ENCODE assay signal across 24 cellular contexts in the genomic region with DNA sequence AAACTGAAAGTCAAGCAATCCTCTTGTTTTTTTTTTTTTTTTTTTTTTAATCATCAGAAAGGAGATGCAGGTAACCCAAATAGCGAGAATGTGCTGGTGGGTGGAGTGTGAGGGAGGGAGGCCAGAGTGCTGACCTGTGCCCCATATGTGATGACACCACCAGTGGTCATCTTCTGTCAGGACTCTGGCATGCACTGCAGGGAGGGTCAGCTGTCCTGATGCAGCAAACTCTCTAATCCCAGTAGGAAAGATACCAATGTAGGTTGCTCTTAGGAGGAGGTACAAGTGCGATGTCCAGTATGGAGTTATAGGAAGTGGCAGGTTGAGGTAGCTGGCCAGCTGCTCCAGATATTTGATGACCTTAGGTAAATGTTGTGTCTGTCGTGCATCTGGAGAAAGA. TPM values are rescaled to one million over a fixed set of nuclear protein-coding genes. Genes with fewer than 3 reads are reported as not detected.
A peak's percentile ranks its signal among the peaks of the same experiment; 100 is the strongest.
DNase-seq lines count a peak whose midpoint lies in the region; ATAC-seq, FAIRE-seq and TF ChIP-seq lines count a peak whose summit lies in the region.
"Had no signal": no experiment of that assay in that cellular context is flagged by ENCODE, and none has a peak within 500 bp of the region (broad histone marks: within the 10 kb centered on the region; RNA-seq: fewer than 3 reads in every experiment).

No MANE protein-coding gene starts in this region.

- DNase-seq in EH (ENCODE audit: low read depth), result peak; percentile 8
- DNase-seq in IMR-90, result peak; percentile 10
- no peak for DNase-seq in H1 (ENCODE audit: low read depth in 1 of 2, low spot score in 2 of 2)
- peak; percentile 6 to 29 for DNase-seq in trophoblast cell
- no peak for DNase-seq in HuH-7.5 (ENCODE audit: low spot score)
- DNase-seq in smooth muscle cell (lab: John Stamatoyannopoulos, UW; ENCODE audit: unreplicated experiment), result no peak
- no peak for DNase-seq in transverse colon
- DNase-seq: ACHN, DMS 273 treated with DMSO at 0.1 percent for 48 hours, DND-41, GF-D8, Karpas-422, NCI-H1092 treated with DMSO at 0.1 percent for 48 hours, NCI-H1694, NCI-H2081 treated with DMSO at 0.1 percent for 48 hours, NCI-H446 treated with DMSO at 0.1 percent for 48 hours, NCI-H69, SHP77 treated with DMSO at 0.1 percent for 48 hours, SK-N-SH, T-cell had no signal

- no peak for TF ChIP-seq RAD21 in IMR-90 (IDR thresholded peaks at IDR 0.05; ENCODE audit: low read length)
- TF ChIP-seq RAD21 in H1 (IDR thresholded peaks at IDR 0.05 in 1 of 2, conservative IDR thresholded peaks at IDR 0.05 in 1 of 2; ENCODE audit: low read depth in 2 of 2, low read length in 2 of 2), result no peak

- H3K4me2 ChIP-seq in IMR-90 (ENCODE audit: low read depth, low read length) (no peak overlapping the region), H1 (ENCODE audit: insufficient read depth in 1 of 2, low read depth in 2 of 2, low read length in 2 of 2) (no peak overlapping the region), trophoblast cell (ENCODE audit: low read length) (no peak overlapping the region), smooth muscle cell (no peak overlapping the region)
- H3K4me2 ChIP-seq: GM23338, SK-N-SH had no signal

- H3K79me2 ChIP-seq in H1 (ENCODE audit: control insufficient read depth in 1 of 2, insufficient read depth in 2 of 2, low read length in 2 of 2), result no peaks in the 10 kb centered on the region
- no peaks in the 10 kb centered on the region for H3K79me2 ChIP-seq in trophoblast cell (ENCODE audit: control insufficient read depth, insufficient read depth, low read length, poor library complexity)
- H3K79me2 ChIP-seq in smooth muscle cell (ENCODE audit: low read depth), result no peaks in the 10 kb centered on the region

- H2BK12ac ChIP-seq in H1 (ENCODE audit: low read depth, low read length) (0 out of 2 replicates have a peak overlapping the region, but pooled peaks have one; percentile 2), trophoblast cell (ENCODE audit: low read length) (no peak overlapping the region)

- H3K27me3 ChIP-seq in IMR-90 (ENCODE audit: control insufficient read depth, insufficient read depth, low read length), result peaks cover 3% of the 10 kb centered on the region
- H3K27me3 ChIP-seq in H1 (replicated peaks in 1 of 4; ENCODE audit: control insufficient read depth in 3 of 4, extremely low read depth in 1 of 4, insufficient read depth in 3 of 4, low read length in 3 of 4), result no peaks in the 10 kb centered on the region
- H3K27me3 ChIP-seq in trophoblast cell (ENCODE audit: insufficient read depth, low read length), result no peaks in the 10 kb centered on the region
- H3K27me3 ChIP-seq in smooth muscle cell (ENCODE audit: low read depth), result no peaks in the 10 kb centered on the region
- no peaks in the 10 kb centered on the region for H3K27me3 ChIP-seq in transverse colon

- H3K14ac ChIP-seq in IMR-90 (replicated peaks; ENCODE audit: low read depth, low read length) (peak overlapping the region; percentile 7), H1 (ENCODE audit: insufficient read length) (no peak overlapping the region), trophoblast cell (ENCODE audit: low read length) (no peak overlapping the region)

- FAIRE-seq in H1 (lab: Jason Lieb, UNC), result no peak

- no peak overlapping the region for H4K12ac ChIP-seq in trophoblast cell (ENCODE audit: low read depth, low read length)

- H2AK5ac ChIP-seq in IMR-90 (ENCODE audit: low read depth, low read length), result peak overlapping the region; percentile 46
- peak overlapping the region; percentile 88; the same call in 1 of the 2 replicates for H2AK5ac ChIP-seq in H1 (ENCODE audit: low read depth, low read length)
- H2AK5ac ChIP-seq in trophoblast cell (ENCODE audit: low read length), result no peak overlapping the region

- H2AFZ ChIP-seq in IMR-90 (replicated peaks; ENCODE audit: low read length, poor library complexity), result peak overlapping the region; percentile 48
- H2AFZ ChIP-seq in H1 (ENCODE audit: low read length), result no peak overlapping the region
- no peak overlapping the region for H2AFZ ChIP-seq in trophoblast cell (ENCODE audit: insufficient read depth, low read length, poor library complexity)
- no peak overlapping the region for H2AFZ ChIP-seq in smooth muscle cell (ENCODE audit: low read depth)
- H2AFZ ChIP-seq: GM23338 had no signal

- H4K91ac ChIP-seq in IMR-90 (ENCODE audit: insufficient read depth, low read depth, low read length) (no peak overlapping the region), H1 (replicated peaks; ENCODE audit: insufficient read length, low read length) (no peak overlapping the region), trophoblast cell (ENCODE audit: low read depth, low read length) (no peak overlapping the region)

- TF ChIP-seq POLR2A in IMR-90 (IDR thresholded peaks at IDR 0.05; ENCODE audit: low read depth, low read length) (no peak), H1 (IDR thresholded peaks at IDR 0.05; ENCODE audit: control extremely low read depth in 1 of 2, low read depth in 2 of 2, low read length in 2 of 2) (no peak), transverse colon (IDR thresholded peaks at IDR 0.05) (no peak)

- WGBS in IMR-90 (ENCODE audit: extremely low coverage in 2 of 2, insufficient read length in 1 of 2), 2 experiments, result 100% methylated on average over 1 of the region's 3 CpGs; no CpG with 5 or more reads in 1 of the 2 experiments
- 96% methylated on average over 3 of the region's 3 CpGs; no CpG with 5 or more reads in 1 of the 2 experiments for WGBS in H1 (ENCODE audit: extremely low coverage in 1 of 2, insufficient coverage in 1 of 2, insufficient read length in 1 of 2, insufficient replicate concordance in 2 of 2, low coverage in 1 of 2, low lambda C conversion rate in 2 of 2, missing lambda C conversion rate in 1 of 2), 2 experiments
- no CpG with 5 or more reads among the region's 3 CpGs for WGBS in trophoblast cell (ENCODE audit: extremely low coverage, insufficient coverage, insufficient read length)
- 93% methylated on average over 3 of the region's 3 CpGs for WGBS in smooth muscle cell (ENCODE audit: low lambda C conversion rate)
- 89% methylated on average over 3 of the region's 3 CpGs; no CpG with 5 or more reads in 1 of the 2 donors for WGBS in transverse colon (ENCODE audit: low coverage in 1 of 2), 2 donors

- dilution Hi-C loops in IMR-90 (cut with HindIII; ENCODE audit: low sequenced_read_pairs, unreplicated experiment), result no loop called here

- H3K9ac ChIP-seq in IMR-90 (ENCODE audit: low read depth, low read length) (no peak overlapping the region), H1 (replicated peaks in 1 of 4; ENCODE audit: extremely low read depth in 1 of 4, low read depth in 3 of 4, low read length in 3 of 4) (no peak overlapping the region), trophoblast cell (ENCODE audit: low read length) (no peak overlapping the region), smooth muscle cell (ENCODE audit: low read depth) (no peak overlapping the region)
- H3K9ac ChIP-seq: SK-N-SH had no signal

- H3K4me3 ChIP-seq in IMR-90 (ENCODE audit: insufficient read depth, low read depth, low read length) (no peak overlapping the region), H1 (ENCODE audit: extremely low read depth in 1 of 4, insufficient read depth in 2 of 4, low read depth in 3 of 4, low read length in 4 of 4) (no peak overlapping the region), trophoblast cell (ENCODE audit: low read depth, low read length) (no peak overlapping the region), smooth muscle cell (no peak overlapping the region), transverse colon (no peak overlapping the region)
- H3K4me3 ChIP-seq: GM23338 had no signal

- POLR2A ChIA-PET in IMR-90 (lab: Charles Lee; ENCODE audit: unreplicated experiment), result no interaction called here
- POLR2A ChIA-PET in H1 (lab: Charles Lee; ENCODE audit: partially characterized antibody), result no interaction called here

- H3K23ac ChIP-seq in IMR-90 (ENCODE audit: low read depth, low read length) (0 out of 2 replicates have a peak overlapping the region, but pooled peaks have one; percentile 26), H1 (ENCODE audit: insufficient read length) (no peak overlapping the region), trophoblast cell (ENCODE audit: low read length) (peak overlapping the region; percentile 27)

- H4K5ac ChIP-seq in IMR-90 (ENCODE audit: low read depth, low read length) (no peak overlapping the region), H1 (ENCODE audit: insufficient read length, low read depth, low read length) (no peak overlapping the region)

- no peaks in the 10 kb centered on the region for H3K23me2 ChIP-seq in H1 (ENCODE audit: low read depth, low read length)

- BruUV-seq in IMR-90 (replicated peaks; lab: Mats Ljungman, UMichigan), result no TSS peak

- no peak for ATAC-seq in IMR-90 (ENCODE audit: low read depth)
- ATAC-seq in HG02571 (IDR thresholded peaks at IDR 0.05; ENCODE audit: unreplicated experiment), result no peak
- ATAC-seq: GM23338, T-cell had no signal

- H2BK5ac ChIP-seq in IMR-90 (ENCODE audit: low read depth, low read length, poor library complexity, severe bottlenecking) (no peak overlapping the region), H1 (ENCODE audit: low read depth, low read length) (no peak overlapping the region), trophoblast cell (ENCODE audit: low read depth, low read length, poor library complexity) (no peak overlapping the region)

- H2BK15ac ChIP-seq in IMR-90 (ENCODE audit: low read depth, low read length) (peak overlapping the region; percentile 59; the same call in 1 of the 3 replicates), H1 (ENCODE audit: low read length) (no peak overlapping the region)

- peaks cover 5% of the 10 kb centered on the region for H3F3A ChIP-seq in smooth muscle cell (ENCODE audit: low read depth)

- peaks cover 11% of the 10 kb centered on the region for H3K4me1 ChIP-seq in IMR-90 (ENCODE audit: control insufficient read depth, insufficient read depth, low read length)
- peaks cover 0 to 8% (median 2%) of the 10 kb centered on the region in 4 experiments; a peak in 4 of 7 replicates for H3K4me1 ChIP-seq in H1 (replicated peaks in 1 of 4; ENCODE audit: control insufficient read depth in 3 of 4, insufficient read depth in 4 of 4, low read length in 3 of 4)
- peaks cover 0 to 8% of the 10 kb centered on the region in 2 experiments for H3K4me1 ChIP-seq in trophoblast cell (ENCODE audit: control insufficient read depth in 1 of 2, insufficient read depth in 2 of 2, low read length in 2 of 2)
- H3K4me1 ChIP-seq in smooth muscle cell (ENCODE audit: low read depth), result peaks cover 8% of the 10 kb centered on the region
- no peaks in the 10 kb centered on the region for H3K4me1 ChIP-seq in transverse colon

- TF ChIP-seq EP300 in H1 (IDR thresholded peaks at IDR 0.05; ENCODE audit: borderline replicate concordance in 1 of 2, low read depth in 2 of 2, low read length in 2 of 2), result no peak
- TF ChIP-seq EP300 in transverse colon (IDR thresholded peaks at IDR 0.05; ENCODE audit: low read depth), result no peak

- H3K27ac ChIP-seq in IMR-90 (ENCODE audit: insufficient read depth, low read length) (no peak overlapping the region), H1 (ENCODE audit: low read depth, low read length) (no peak overlapping the region), trophoblast cell (ENCODE audit: low read depth, low read length) (no peak overlapping the region), smooth muscle cell (ENCODE audit: low read depth) (no peak overlapping the region), transverse colon (no peak overlapping the region)
- H3K27ac ChIP-seq: C4-2B had no signal

- intact Hi-C loops in IMR-90 (cut with micrococcal nuclease) (no loop called here), transverse colon (cut with DNase I; ENCODE audit: low total_unique reads) (no loop called here)

- H3K36me3 ChIP-seq in IMR-90 (ENCODE audit: control insufficient read depth, insufficient read depth, low read length), result no peaks in the 10 kb centered on the region
- H3K36me3 ChIP-seq in H1 (ENCODE audit: control insufficient read depth in 2 of 4, insufficient read depth in 4 of 4, low read length in 3 of 4), result no peaks in the 10 kb centered on the region
- H3K36me3 ChIP-seq in trophoblast cell (ENCODE audit: control insufficient read depth in 1 of 2, insufficient read depth in 2 of 2, low read length in 2 of 2), result no peaks in the 10 kb centered on the region
- no peaks in the 10 kb centered on the region for H3K36me3 ChIP-seq in smooth muscle cell (ENCODE audit: low read depth)
- H3K36me3 ChIP-seq in transverse colon, result no peaks in the 10 kb centered on the region

- peaks cover 12% of the 10 kb centered on the region for H3K9me1 ChIP-seq in IMR-90 (ENCODE audit: insufficient read depth, low read length)

- H3K79me1 ChIP-seq in IMR-90 (ENCODE audit: low read depth in 1 of 2, low read length in 2 of 2) (no peaks in the 10 kb centered on the region), H1 (ENCODE audit: low read depth, low read length) (no peaks in the 10 kb centered on the region), trophoblast cell (ENCODE audit: low read length) (no peaks in the 10 kb centered on the region)

- H3K4ac ChIP-seq in IMR-90 (ENCODE audit: low read depth, low read length) (no peak overlapping the region; the same call in 1 of the 2 replicates), H1 (replicated peaks; ENCODE audit: insufficient read length, low read depth, low read length) (no peak overlapping the region), trophoblast cell (ENCODE audit: low read depth, low read length) (no peak overlapping the region)

- H3K56ac ChIP-seq in IMR-90 (ENCODE audit: extremely low read depth, insufficient read depth, low read length) (no peak overlapping the region), H1 (replicated peaks; ENCODE audit: insufficient read length, low read depth, low read length) (no peak overlapping the region)

- H3K9me3 ChIP-seq in IMR-90 (ENCODE audit: control insufficient read depth, insufficient read depth, low read length) (no peaks in the 10 kb centered on the region), H1 (ENCODE audit: insufficient read depth in 2 of 2, low read depth in 1 of 2, low read length in 1 of 2) (no peaks in the 10 kb centered on the region), trophoblast cell (ENCODE audit: insufficient read depth, low read depth, low read length) (no peaks in the 10 kb centered on the region), smooth muscle cell (replicated peaks; ENCODE audit: low read depth) (no peaks in the 10 kb centered on the region), transverse colon (no peaks in the 10 kb centered on the region)
- H3K9me3 ChIP-seq: SK-N-SH had no signal

- H2BK20ac ChIP-seq in IMR-90 (ENCODE audit: low read depth, low read length), result no peak overlapping the region
- H2BK20ac ChIP-seq in H1 (ENCODE audit: low read length), result no peak overlapping the region

- H2BK120ac ChIP-seq in IMR-90 (ENCODE audit: low read depth, low read length) (peak overlapping the region; percentile 50; the same call in 1 of the 2 replicates), H1 (replicated peaks; ENCODE audit: low read depth, low read length) (no peak overlapping the region), trophoblast cell (ENCODE audit: insufficient read depth, low read length, poor library complexity) (no peak overlapping the region)

- in situ Hi-C loops in IMR-90 (cut with MboI; ENCODE audit: low sequenced_read_pairs), result no loop called here
- in situ Hi-C loops in transverse colon (cut with MboI; ENCODE audit: low pct_ligation_motif_present in 1 of 4, low pct_unique_long_range_greater_than_20kb in 1 of 4, low sequenced_read_pairs in 3 of 4), result no loop called here

- H4K20me1 ChIP-seq in IMR-90 (ENCODE audit: insufficient read depth, low read length), result no peaks in the 10 kb centered on the region
- no peaks in the 10 kb centered on the region for H4K20me1 ChIP-seq in H1 (replicated peaks in 1 of 2; ENCODE audit: control insufficient read depth in 1 of 2, insufficient read depth in 2 of 2, low read length in 2 of 2)
- no peaks in the 10 kb centered on the region for H4K20me1 ChIP-seq in smooth muscle cell (ENCODE audit: low read depth)

- CTCF ChIA-PET in IMR-90 (lab: Yijun Ruan, JAX), result no interaction called here
- CTCF ChIA-PET in H1 (lab: Charles Lee; ENCODE audit: partially characterized antibody), result interaction anchor here (1.0 to 2.3 kb wide), 4 partner anchors 17 to 250 kb away, joined by 3 to 7 read pairs (median 4); no protein-coding TSS in a partner anchor

- H3K18ac ChIP-seq in IMR-90 (ENCODE audit: low read depth, low read length), result no peak overlapping the region
- H3K18ac ChIP-seq in H1 (ENCODE audit: extremely low read depth, low read length), result no peak overlapping the region
- H3K18ac ChIP-seq in trophoblast cell (ENCODE audit: low read length), result no peak overlapping the region

- no peak overlapping the region for H2AK9ac ChIP-seq in IMR-90 (replicated peaks; ENCODE audit: low read depth, low read length, poor library complexity)

- TF ChIP-seq CTCF in IMR-90 (conservative IDR thresholded peaks at IDR 0.05; ENCODE audit: low read depth, low read length) (no peak), H1 (IDR thresholded peaks at IDR 0.05; ENCODE audit: control extremely low read depth in 1 of 3, insufficient read depth in 1 of 3, low read depth in 1 of 3, low read length in 3 of 3) (no peak), smooth muscle cell (IDR thresholded peaks at IDR 0.05; ENCODE audit: borderline replicate concordance, insufficient read depth, poor library complexity, severe bottlenecking) (no peak), transverse colon (IDR thresholded peaks at IDR 0.05) (no peak)

- H4K8ac ChIP-seq in IMR-90 (ENCODE audit: low read depth in 2 of 2, low read length in 2 of 2) (no peak overlapping the region), H1 (ENCODE audit: extremely low read depth, insufficient read depth, low read length) (no peak overlapping the region), trophoblast cell (ENCODE audit: low read depth, low read length) (no peak overlapping the region)

RNA-seq across cellular contexts. Expression of gene CST4, which starts 2.8 kb away (rescaled TPM):
- total RNA-seq in IMR-90 (2012; rRNA removed) (not detected in 2 replicates), smooth muscle cell (not detected in 2 replicates), transverse colon (not detected)
- polyA plus RNA-seq in IMR-90 (2012; rRNA removed) (not detected in 2 replicates), H1 (2011; rRNA removed) (not detected in 2 replicates), smooth muscle cell (not detected in 2 replicates)
- not detected in 2 replicates for polyA plus RNA-seq in IMR-90 (2012; cell fraction: cytosol; rRNA removed)
- polyA plus RNA-seq in IMR-90 (2012; cell fraction: nucleus; rRNA removed; ENCODE audit: low replicate concordance), result not detected in 2 replicates
- not detected in 2 replicates for total RNA-seq in H1 (2021; fragmentation: NEBNext Ultra II Directional; extraction: Animal tissue kit (Norgen Biotek cat#: 25700))
- polyA plus RNA-seq in H1 (2011; cell fraction: cytosol; rRNA removed), result 0.12 TPM
- not detected for polyA plus RNA-seq in H1 (2011; cell fraction: nucleus; rRNA removed)
- polyA plus RNA-seq in H1 (2012, experiment 1 of 2), result 1.0 TPM in 1 of 4 replicates, not detected in the others
- polyA plus RNA-seq in H1 (2012, experiment 2 of 2), result 0.59 TPM
- not detected for polyA plus RNA-seq in H1 (2013, experiment 1 of 2)
- polyA plus RNA-seq in H1 (2013, experiment 2 of 2), result 0.18 TPM
- not detected in 2 replicates for polyA minus RNA-seq in H1 (2011; rRNA and poly(A)+ RNA removed)
- not detected for polyA minus RNA-seq in H1 (2011; cell fraction: cytosol; rRNA and poly(A)+ RNA removed)
- not detected for polyA minus RNA-seq in H1 (2011; cell fraction: nucleus; rRNA and poly(A)+ RNA removed)
- 3.1 and 3.7 TPM in 2 replicates for polyA plus RNA-seq in trophoblast cell (2013)
- total RNA-seq: GM23338, T-cell had no signal
- polyA plus RNA-seq: GM23338, IgD-negative memory B cell, SK-N-SH had no signal

RNA-seq across cellular contexts. Expression of gene CST3, which starts 53.9 kb away (rescaled TPM):
- total RNA-seq in IMR-90 (2012; rRNA removed) (26.0 and 30.8 TPM in 2 replicates), smooth muscle cell (146 and 170 TPM in 2 replicates), transverse colon (1,000 to 10,000 TPM in 2 of 4 donors, 100 to 1,000 TPM in 2; 607 to 1,755 (median 1,289) TPM)
- polyA plus RNA-seq in IMR-90 (2012; rRNA removed) (471 and 531 TPM in 2 replicates), H1 (2011; rRNA removed) (184 and 185 TPM in 2 replicates), smooth muscle cell (338 and 410 TPM in 2 replicates)
- 592 and 818 TPM in 2 replicates for polyA plus RNA-seq in IMR-90 (2012; cell fraction: cytosol; rRNA removed)
- polyA plus RNA-seq in IMR-90 (2012; cell fraction: nucleus; rRNA removed; ENCODE audit: low replicate concordance), result 87.4 and 173 TPM in 2 replicates
- total RNA-seq in H1 (2021; fragmentation: NEBNext Ultra II Directional; extraction: Animal tissue kit (Norgen Biotek cat#: 25700)), result 53.2 and 58.1 TPM in 2 replicates
- 84.3 TPM for polyA plus RNA-seq in H1 (2011; cell fraction: cytosol; rRNA removed)
- 66.5 TPM for polyA plus RNA-seq in H1 (2011; cell fraction: nucleus; rRNA removed)
- 61.6 to 108 TPM (median 99.6 TPM) in 4 replicates for polyA plus RNA-seq in H1 (2012, experiment 1 of 2)
- 128 TPM for polyA plus RNA-seq in H1 (2012, experiment 2 of 2)
- polyA plus RNA-seq in H1 (2013, experiment 1 of 2), result 68.4 TPM
- 77.9 TPM for polyA plus RNA-seq in H1 (2013, experiment 2 of 2)
- 35.0 and 38.7 TPM in 2 replicates for polyA minus RNA-seq in H1 (2011; rRNA and poly(A)+ RNA removed)
- 54.3 TPM for polyA minus RNA-seq in H1 (2011; cell fraction: cytosol; rRNA and poly(A)+ RNA removed)
- 21.1 TPM for polyA minus RNA-seq in H1 (2011; cell fraction: nucleus; rRNA and poly(A)+ RNA removed)
- 166 and 167 TPM in 2 replicates for polyA plus RNA-seq in trophoblast cell (2013)

RNA-seq across cellular contexts. Expression of gene CST1, which starts 59.1 kb away (rescaled TPM):
- not detected in 2 replicates for total RNA-seq in IMR-90 (2012; rRNA removed)
- not detected in 2 replicates for polyA plus RNA-seq in IMR-90 (2012; rRNA removed)
- polyA plus RNA-seq in IMR-90 (2012; cell fraction: cytosol; rRNA removed), result 0.07 TPM in 1 of 2 replicates, not detected in the other
- not detected in 2 replicates for polyA plus RNA-seq in IMR-90 (2012; cell fraction: nucleus; rRNA removed; ENCODE audit: low replicate concordance)
- 2.9 and 5.4 TPM in 2 replicates for total RNA-seq in H1 (2021; fragmentation: NEBNext Ultra II Directional; extraction: Animal tissue kit (Norgen Biotek cat#: 25700))
- polyA plus RNA-seq in H1 (2011; rRNA removed), result 2.3 TPM in 2 replicates
- polyA plus RNA-seq in H1 (2011; cell fraction: cytosol; rRNA removed), result 1.3 TPM
- 1.8 TPM for polyA plus RNA-seq in H1 (2011; cell fraction: nucleus; rRNA removed)
- 5.8 to 20.4 TPM (median 10.6 TPM) in 4 replicates for polyA plus RNA-seq in H1 (2012, experiment 1 of 2)
- 30.5 TPM for polyA plus RNA-seq in H1 (2012, experiment 2 of 2)
- polyA plus RNA-seq in H1 (2013, experiment 1 of 2), result 5.8 TPM
- polyA plus RNA-seq in H1 (2013, experiment 2 of 2), result 6.1 TPM
- 0.63 and 0.78 TPM in 2 replicates for polyA minus RNA-seq in H1 (2011; rRNA and poly(A)+ RNA removed)
- polyA minus RNA-seq in H1 (2011; cell fraction: cytosol; rRNA and poly(A)+ RNA removed), result not detected
- not detected for polyA minus RNA-seq in H1 (2011; cell fraction: nucleus; rRNA and poly(A)+ RNA removed)
- polyA plus RNA-seq in trophoblast cell (2013), result 62.2 and 66.3 TPM in 2 replicates
- 1.3 and 9.3 TPM in 2 replicates for total RNA-seq in smooth muscle cell
- polyA plus RNA-seq in smooth muscle cell, result 1.9 and 27.7 TPM in 2 replicates
- not detected for total RNA-seq in transverse colon
- total RNA-seq: T-cell had no signal
- polyA plus RNA-seq: IgD-negative memory B cell, SK-N-SH had no signal

Comparison
In these comparisons a context has a peak if more than half of its experiments do, and no peak if none do; other contexts are left out.
1. DNase-seq: peak in EH (single experiment), IMR-90 (single experiment) and trophoblast cell (2 of 2); none in H1 (0 of 2), HuH-7.5 (single experiment), smooth muscle cell (single experiment) and transverse colon (single experiment).